ENCODE assay signal across 9 cellular contexts in the genomic region with DNA sequence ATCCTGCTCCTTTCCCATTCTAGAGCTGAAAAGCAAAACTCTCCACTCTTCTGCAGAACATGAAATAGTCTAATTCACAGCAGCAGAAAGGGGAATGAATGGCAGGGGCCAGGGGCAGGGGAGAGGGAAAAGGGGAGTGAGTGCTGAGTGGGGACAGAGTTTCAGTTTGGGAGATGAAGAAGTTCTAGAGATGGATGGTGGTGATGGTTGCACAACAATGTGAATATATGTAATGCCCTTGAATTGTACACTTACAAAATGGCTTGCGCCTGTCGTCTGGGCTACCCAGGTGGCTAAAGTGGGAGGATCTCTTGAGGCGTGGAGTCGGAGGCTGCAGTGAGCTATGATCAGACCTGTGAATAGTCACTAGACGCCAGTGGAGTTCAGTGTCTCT.
A peak's percentile ranks its signal among the peaks of the same experiment; 100 is the strongest.
DNase-seq lines count a peak whose midpoint lies in the region; ATAC-seq, FAIRE-seq and TF ChIP-seq lines count a peak whose summit lies in the region.
"Had no signal": no experiment of that assay in that cellular context is flagged by ENCODE, and none has a peak within 500 bp of the region (broad histone marks: within the 10 kb centered on the region; RNA-seq: fewer than 3 reads in every experiment).

No MANE protein-coding gene starts in this region.

- no peaks in the 10 kb centered on the region for H3K27me3 ChIP-seq in BLaER1
- H3K27me3 ChIP-seq in Karpas-422 (ENCODE audit: low read length): no peaks in the 10 kb centered on the region
- H3K27me3 ChIP-seq in GM12878 (replicated peaks in 1 of 2; ENCODE audit: control insufficient read depth in 2 of 2, insufficient read depth in 2 of 2, low read length in 1 of 2): no peaks in the 10 kb centered on the region

- H3K9ac ChIP-seq in BLaER1 (peak overlapping the region; percentile 76), Karpas-422 (ENCODE audit: low read length) (no peak overlapping the region), GM12878 (ENCODE audit: control insufficient read depth, insufficient read depth, low read length) (no peak overlapping the region)

- CTCF ChIA-PET in GM12878 (lab: Yijun Ruan, JAX): no interaction called here

- intact Hi-C loops in GM12878 (cut with micrococcal nuclease; ENCODE audit: unreplicated experiment): no loop called here

- peaks cover 11% of the 10 kb centered on the region for H3K27me3 Mint-ChIP-seq in neural crest cell (ENCODE audit: low read depth)

- H3K27ac ChIP-seq in BLaER1 (peak overlapping the region; percentile 89), Karpas-422 (ENCODE audit: low read length) (no peak overlapping the region), GM12878 (ENCODE audit: control insufficient read depth, insufficient read depth) (no peak overlapping the region)

- H3K4me3 ChIP-seq in BLaER1 (peak overlapping the region; percentile 56), Karpas-422 (ENCODE audit: low read length) (no peak overlapping the region), GM12878 (no peak overlapping the region)

- H3K9me2 ChIP-seq in Karpas-422 (replicated peaks; ENCODE audit: insufficient read depth, low read length): no peaks in the 10 kb centered on the region

- H3K36me3 ChIP-seq in BLaER1 (no peaks in the 10 kb centered on the region), Karpas-422 (ENCODE audit: insufficient read depth, low read length) (no peaks in the 10 kb centered on the region), GM12878 (ENCODE audit: control insufficient read depth in 2 of 2, insufficient read depth in 2 of 2, low read length in 1 of 2) (no peaks in the 10 kb centered on the region)

- no peaks in the 10 kb centered on the region for H3K36me3 Mint-ChIP-seq in neural crest cell (ENCODE audit: low read depth)

- SMC1A ChIA-PET in GM12878 (lab: Charles Lee; ENCODE audit: uncharacterized antibody, unreplicated experiment): interaction anchor here (1.1 to 1.9 kb wide), 4 partner anchors 17 to 216 kb away, joined by 3 to 6 read pairs (median 6); no protein-coding TSS in a partner anchor

- DNase-seq in Karpas-422 (no peak), GM12878 (ENCODE audit: low read depth, low spot score) (no peak), neural crest cell (ENCODE audit: low read depth, low spot score) (no peak), GM10266 (ENCODE audit: extremely low spot score) (no peak)
- DNase-seq: stimulated activated CD4-positive, alpha-beta T cell treated with anti-CD3 and anti-CD28 coated beads, Interleukin-4, amount 100 ng/mL, for 1 hour had no signal

- TF ChIP-seq CTCF in GM12878 (IDR thresholded peaks at IDR 0.05 in 2 of 3, conservative IDR thresholded peaks at IDR 0.05 in 1 of 3; ENCODE audit: control insufficient read depth in 2 of 3, extremely low read depth in 1 of 3, insufficient read depth in 1 of 3, low read depth in 3 of 3, low read length in 3 of 3) (no peak), neural crest cell (conservative IDR thresholded peaks at IDR 0.05) (no peak), GM10266 (IDR thresholded peaks at IDR 0.05; ENCODE audit: control insufficient read depth, insufficient read depth, low read depth, missing control alignments) (no peak)

- no peak overlapping the region for H3K27ac Mint-ChIP-seq in neural crest cell (ENCODE audit: unreplicated experiment)

- H2AFZ ChIP-seq in Karpas-422 (ENCODE audit: low read length) (no peak overlapping the region), GM12878 (ENCODE audit: control insufficient read depth, low read depth, low read length) (no peak overlapping the region; the same call in 1 of the 2 replicates)

- H4K20me1 ChIP-seq in BLaER1 (no peaks in the 10 kb centered on the region), Karpas-422 (ENCODE audit: insufficient read depth, low read depth, low read length) (no peaks in the 10 kb centered on the region), GM12878 (ENCODE audit: control insufficient read depth, insufficient read depth) (no peaks in the 10 kb centered on the region)

- POLR2A ChIA-PET in GM12878 (lab: Charles Lee): no interaction called here

- no peak for TF ChIP-seq RAD21 in GM12878 (IDR thresholded peaks at IDR 0.05; ENCODE audit: insufficient read depth, low read depth, low read length)

- in situ Hi-C loops in GM12878 (cut with MboI): no loop called here

- FAIRE-seq in GM12878 (lab: Jason Lieb, UNC): no peak

- H3K4me1 ChIP-seq in BLaER1: peaks cover 61% of the 10 kb centered on the region
- H3K4me1 ChIP-seq in Karpas-422 (ENCODE audit: low read length): peaks cover 24% of the 10 kb centered on the region
- peaks cover 6% of the 10 kb centered on the region; the same call in 1 of the 2 replicates for H3K4me1 ChIP-seq in GM12878 (ENCODE audit: control insufficient read depth, insufficient read depth, low read length)

- H3K4me2 ChIP-seq in BLaER1 (peak overlapping the region; percentile 82), Karpas-422 (ENCODE audit: low read depth, low read length, poor library complexity, severe bottlenecking) (peak overlapping the region; percentile 65), GM12878 (ENCODE audit: control insufficient read depth, insufficient read depth) (peak overlapping the region; percentile 63; the same call in 1 of the 2 replicates)

- H3K4me3 Mint-ChIP-seq in neural crest cell: peak overlapping the region; percentile 76

- peaks cover 22% of the 10 kb centered on the region for H3K4me1 Mint-ChIP-seq in neural crest cell

- H3K79me2 ChIP-seq in Karpas-422 (ENCODE audit: low read length) (no peaks in the 10 kb centered on the region), GM12878 (ENCODE audit: control insufficient read depth, insufficient read depth, low read length) (no peaks in the 10 kb centered on the region)

- TF ChIP-seq POLR2A in GM12878 (IDR thresholded peaks at IDR 0.05; ENCODE audit: low read depth, low read length): no peak

- no peak for ATAC-seq in GM12878
- ATAC-seq in HG02885 (IDR thresholded peaks at IDR 0.05; ENCODE audit: poor library complexity, unreplicated experiment): no peak
- no peak for ATAC-seq in HG03460 (IDR thresholded peaks at IDR 0.05; ENCODE audit: unreplicated experiment)
- no peak for ATAC-seq in HG02759 (IDR thresholded peaks at IDR 0.05; ENCODE audit: unreplicated experiment)

- peaks cover 4% of the 10 kb centered on the region for H3K9me3 Mint-ChIP-seq in neural crest cell

- RAD21 ChIA-PET in GM12878 (lab: Charles Lee; ENCODE audit: unreplicated experiment): no interaction called here

- no peak for TF ChIP-seq EP300 in GM12878 (IDR thresholded peaks at IDR 0.05; ENCODE audit: borderline replicate concordance in 1 of 2, control insufficient read depth in 1 of 2, low read depth in 2 of 2, low read length in 2 of 2)

- WGBS in GM12878 (ENCODE audit: insufficient coverage, insufficient replicate concordance, low lambda C conversion rate, missing lambda C conversion rate): 96% methylated on average over 5 of the region's 5 CpGs

- no TSS peak for BruUV-seq in GM12878 (replicated peaks; lab: Mats Ljungman, UMichigan)

- peaks cover 18% of the 10 kb centered on the region for H3K9me3 ChIP-seq in BLaER1
- H3K9me3 ChIP-seq in Karpas-422 (ENCODE audit: low read length): no peaks in the 10 kb centered on the region
- no peaks in the 10 kb centered on the region for H3K9me3 ChIP-seq in GM12878 (replicated peaks; ENCODE audit: control insufficient read depth, insufficient read depth, low read length)

TF ChIP-seq in GM12878, 131 proteins besides CTCF, POLR2A, EP300 and RAD21 (continues in another document):
- TF ChIP-seq, protein P1, sequence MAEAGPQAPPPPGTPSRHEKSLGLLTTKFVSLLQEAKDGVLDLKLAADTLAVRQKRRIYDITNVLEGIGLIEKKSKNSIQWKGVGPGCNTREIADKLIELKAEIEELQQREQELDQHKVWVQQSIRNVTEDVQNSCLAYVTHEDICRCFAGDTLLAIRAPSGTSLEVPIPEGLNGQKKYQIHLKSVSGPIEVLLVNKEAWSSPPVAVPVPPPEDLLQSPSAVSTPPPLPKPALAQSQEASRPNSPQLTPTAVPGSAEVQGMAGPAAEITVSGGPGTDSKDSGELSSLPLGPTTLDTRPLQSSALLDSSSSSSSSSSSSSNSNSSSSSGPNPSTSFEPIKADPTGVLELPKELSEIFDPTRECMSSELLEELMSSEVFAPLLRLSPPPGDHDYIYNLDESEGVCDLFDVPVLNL (IDR thresholded peaks at IDR 0.05; ENCODE audit: low read depth, low read length): no peak
- TF ChIP-seq TCF12 (IDR thresholded peaks at IDR 0.05; ENCODE audit: low read depth, low read length): no peak
- no peak for TF ChIP-seq BACH1 (IDR thresholded peaks at IDR 0.05; ENCODE audit: borderline replicate concordance)
- no peak for TF ChIP-seq SMAD5 (IDR thresholded peaks at IDR 0.05; ENCODE audit: low read depth)
- TF ChIP-seq SP1 (IDR thresholded peaks at IDR 0.05; ENCODE audit: low read depth, low read length): no peak
- TF ChIP-seq, protein P2, sequence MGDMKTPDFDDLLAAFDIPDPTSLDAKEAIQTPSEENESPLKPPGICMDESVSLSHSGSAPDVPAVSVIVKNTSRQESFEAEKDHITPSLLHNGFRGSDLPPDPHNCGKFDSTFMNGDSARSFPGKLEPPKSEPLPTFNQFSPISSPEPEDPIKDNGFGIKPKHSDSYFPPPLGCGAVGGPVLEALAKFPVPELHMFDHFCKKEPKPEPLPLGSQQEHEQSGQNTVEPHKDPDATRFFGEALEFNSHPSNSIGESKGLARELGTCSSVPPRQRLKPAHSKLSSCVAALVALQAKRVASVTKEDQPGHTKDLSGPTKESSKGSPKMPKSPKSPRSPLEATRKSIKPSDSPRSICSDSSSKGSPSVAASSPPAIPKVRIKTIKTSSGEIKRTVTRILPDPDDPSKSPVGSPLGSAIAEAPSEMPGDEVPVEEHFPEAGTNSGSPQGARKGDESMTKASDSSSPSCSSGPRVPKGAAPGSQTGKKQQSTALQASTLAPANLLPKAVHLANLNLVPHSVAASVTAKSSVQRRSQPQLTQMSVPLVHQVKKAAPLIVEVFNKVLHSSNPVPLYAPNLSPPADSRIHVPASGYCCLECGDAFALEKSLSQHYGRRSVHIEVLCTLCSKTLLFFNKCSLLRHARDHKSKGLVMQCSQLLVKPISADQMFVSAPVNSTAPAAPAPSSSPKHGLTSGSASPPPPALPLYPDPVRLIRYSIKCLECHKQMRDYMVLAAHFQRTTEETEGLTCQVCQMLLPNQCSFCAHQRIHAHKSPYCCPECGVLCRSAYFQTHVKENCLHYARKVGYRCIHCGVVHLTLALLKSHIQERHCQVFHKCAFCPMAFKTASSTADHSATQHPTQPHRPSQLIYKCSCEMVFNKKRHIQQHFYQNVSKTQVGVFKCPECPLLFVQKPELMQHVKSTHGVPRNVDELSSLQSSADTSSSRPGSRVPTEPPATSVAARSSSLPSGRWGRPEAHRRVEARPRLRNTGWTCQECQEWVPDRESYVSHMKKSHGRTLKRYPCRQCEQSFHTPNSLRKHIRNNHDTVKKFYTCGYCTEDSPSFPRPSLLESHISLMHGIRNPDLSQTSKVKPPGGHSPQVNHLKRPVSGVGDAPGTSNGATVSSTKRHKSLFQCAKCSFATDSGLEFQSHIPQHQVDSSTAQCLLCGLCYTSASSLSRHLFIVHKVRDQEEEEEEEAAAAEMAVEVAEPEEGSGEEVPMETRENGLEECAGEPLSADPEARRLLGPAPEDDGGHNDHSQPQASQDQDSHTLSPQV (IDR thresholded peaks at IDR 0.05): no peak
- no peak for TF ChIP-seq GABPA (IDR thresholded peaks at IDR 0.05; ENCODE audit: low read depth)
- TF ChIP-seq RUNX3 (IDR thresholded peaks at IDR 0.05; ENCODE audit: low read length): no peak
